ENCODE assay signal across 15 cellular contexts in genomic region chr10:94183666-94184264, GRCh38.
DNase-seq lines count a peak whose midpoint lies in the region; ATAC-seq and TF ChIP-seq lines count a peak whose summit lies in the region.
"Had no signal": no experiment of that assay in that cellular context is flagged by ENCODE, and none has a peak within 500 bp of the region (broad histone marks: within the 10 kb centered on the region; RNA-seq: fewer than 3 reads in every experiment).

No MANE protein-coding gene starts in this region.

- H3K9me3 ChIP-seq in IMR-90 (ENCODE audit: control insufficient read depth, insufficient read depth, low read length) (no peaks in the 10 kb centered on the region), HAP-1 (no peaks in the 10 kb centered on the region)
- H3K9me3 ChIP-seq: ascending aorta had no signal

- H2BK20ac ChIP-seq in IMR-90 (ENCODE audit: low read depth, low read length): peak overlapping the region; percentile 93

- H3K9me1 ChIP-seq in IMR-90 (ENCODE audit: insufficient read depth, low read length): peaks cover 7% of the 10 kb centered on the region

- H3K4me3 ChIP-seq in IMR-90 (ENCODE audit: insufficient read depth, low read depth, low read length) (no peak overlapping the region), choroid plexus epithelial cell (ENCODE audit: low read depth, low read length) (no peak overlapping the region), HAP-1 (no peak overlapping the region)
- H3K4me3 ChIP-seq: ascending aorta had no signal

- CTCF ChIA-PET in IMR-90 (lab: Yijun Ruan, JAX): interaction anchor here (0.9 to 1.4 kb wide), 2 partner anchors 11 to 107 kb away, joined by 3 to 4 read pairs; no protein-coding TSS in a partner anchor

- H3K36me3 ChIP-seq in IMR-90 (ENCODE audit: control insufficient read depth, insufficient read depth, low read length): no peaks in the 10 kb centered on the region
- no peaks in the 10 kb centered on the region for H3K36me3 ChIP-seq in HAP-1 (replicated peaks)
- H3K36me3 ChIP-seq: ascending aorta had no signal

- POLR2A ChIA-PET in IMR-90 (lab: Charles Lee; ENCODE audit: unreplicated experiment): interaction anchor here (0.9 kb wide), 1 partner anchor 19 kb away, joined by 3 read pairs; no protein-coding TSS in a partner anchor

- no TSS peak for BruUV-seq in IMR-90 (replicated peaks; lab: Mats Ljungman, UMichigan)

- peak overlapping the region; percentile 48 to 91 for H4K8ac ChIP-seq in IMR-90 (ENCODE audit: low read depth in 2 of 2, low read length in 2 of 2)

- no peak overlapping the region for H2AFZ ChIP-seq in IMR-90 (replicated peaks; ENCODE audit: low read length, poor library complexity)

- H3K27ac ChIP-seq in IMR-90 (ENCODE audit: insufficient read depth, low read length): peak overlapping the region; percentile 91; the same call in 1 of the 2 replicates
- H3K27ac ChIP-seq: ascending aorta had no signal

- DNase-seq in activated CD4-positive, alpha-beta T cell treated with anti-CD3 and anti-CD28 coated beads for 48 hours: peak; percentile 35
- no peak for DNase-seq in activated CD4-positive, alpha-beta T cell treated with anti-CD3 and anti-CD28 coated beads for 1 hour
- DNase-seq in IMR-90: peak; percentile 100
- peak; percentile 99 for DNase-seq in choroid plexus epithelial cell (ENCODE audit: low read depth)
- peak; percentile 0 to 1 for DNase-seq in stimulated activated CD4-positive, alpha-beta T cell treated with anti-CD3 and anti-CD28 coated beads, Interleukin-2, amount 100 ng/mL, for 48 hours
- DNase-seq in HAP-1 (ENCODE audit: low spot score in 2 of 2): no peak
- DNase-seq in KBM-7: no peak
- DNase-seq: activated CD4-positive, alpha-beta T cell treated with anti-CD3 and anti-CD28 coated beads, Interleukin-2, amount 10 ng/mL, durations not matched to agents 24 days and 14 days; glutamatergic neuron; mesendoderm; NCI-H1436; trophoblast cell had no signal

- peak overlapping the region; percentile 95 for H2BK5ac ChIP-seq in IMR-90 (ENCODE audit: low read depth, low read length, poor library complexity, severe bottlenecking)

- 0 out of 2 replicates have a peak, but pooled peaks have one; percentile 12 for TF ChIP-seq RAD21 in IMR-90 (IDR thresholded peaks at IDR 0.05; ENCODE audit: low read length)

- H4K91ac ChIP-seq in IMR-90 (ENCODE audit: insufficient read depth, low read depth, low read length): peak overlapping the region; percentile 73; the same call in 1 of the 2 replicates

- 42% methylated on average over 2 of the region's 7 CpGs; no CpG with 5 or more reads in 1 of the 2 experiments for WGBS in IMR-90 (ENCODE audit: extremely low coverage in 2 of 2, insufficient read length in 1 of 2), 2 experiments

- peak overlapping the region; percentile 91; the same call in 1 of the 2 replicates for H3K14ac ChIP-seq in IMR-90 (replicated peaks; ENCODE audit: low read depth, low read length)

- intact Hi-C loops in IMR-90 (cut with micrococcal nuclease): loop anchor here (1.0 to 2.0 kb wide), 2 partner anchors 10 to 61 kb away; no protein-coding TSS in a partner anchor

- H2AK5ac ChIP-seq in IMR-90 (ENCODE audit: low read depth, low read length): no peak overlapping the region

- H3K56ac ChIP-seq in IMR-90 (ENCODE audit: extremely low read depth, insufficient read depth, low read length): no peak overlapping the region

- no peaks in the 10 kb centered on the region for H3K79me1 ChIP-seq in IMR-90 (ENCODE audit: low read depth in 1 of 2, low read length in 2 of 2)

- H3K4ac ChIP-seq in IMR-90 (ENCODE audit: low read depth, low read length): peak overlapping the region; percentile 90

- H3K4me1 ChIP-seq in IMR-90 (ENCODE audit: control insufficient read depth, insufficient read depth, low read length) (peaks cover 13% of the 10 kb centered on the region), HAP-1 (no peaks in the 10 kb centered on the region)
- H3K4me1 ChIP-seq: ascending aorta had no signal

- peak overlapping the region; percentile 58; the same call in 1 of the 2 replicates for H3K4me2 ChIP-seq in IMR-90 (ENCODE audit: low read depth, low read length)

- TF ChIP-seq POLR2A in IMR-90 (IDR thresholded peaks at IDR 0.05; ENCODE audit: low read depth, low read length): no peak

- no peak overlapping the region; the same call in 1 of the 2 replicates for H4K5ac ChIP-seq in IMR-90 (ENCODE audit: low read depth, low read length)

- H3K18ac ChIP-seq in IMR-90 (ENCODE audit: low read depth, low read length): peak overlapping the region; percentile 94

- H3K23ac ChIP-seq in IMR-90 (ENCODE audit: low read depth, low read length): no peak overlapping the region

- H2BK120ac ChIP-seq in IMR-90 (ENCODE audit: low read depth, low read length): peak overlapping the region; percentile 97

- H2BK15ac ChIP-seq in IMR-90 (ENCODE audit: low read depth, low read length): peak overlapping the region; percentile 69; the same call in 2 of the 3 replicates

- in situ Hi-C loops in IMR-90 (cut with MboI; ENCODE audit: low sequenced_read_pairs): no loop called here
- in situ Hi-C loops in HAP-1 (cut with MboI; ENCODE audit: low sequenced_read_pairs): no loop called here
- in situ Hi-C loops in KBM-7 (cut with MboI; ENCODE audit: low pct_unique_long_range_greater_than_20kb, low sequenced_read_pairs): no loop called here

- H4K20me1 ChIP-seq in IMR-90 (ENCODE audit: insufficient read depth, low read length): no peaks in the 10 kb centered on the region; the same call in 1 of the 2 replicates

- H3K27me3 ChIP-seq in IMR-90 (ENCODE audit: control insufficient read depth, insufficient read depth, low read length) (no peaks in the 10 kb centered on the region), HAP-1 (ENCODE audit: low read depth) (no peaks in the 10 kb centered on the region)
- H3K27me3 ChIP-seq: ascending aorta had no signal

- H3K9ac ChIP-seq in IMR-90 (ENCODE audit: low read depth, low read length): no peak overlapping the region

- TF ChIP-seq CTCF in IMR-90 (conservative IDR thresholded peaks at IDR 0.05; ENCODE audit: low read depth, low read length): no peak
- TF ChIP-seq CTCF in choroid plexus epithelial cell (conservative IDR thresholded peaks at IDR 0.05; ENCODE audit: low read depth, low read length): no peak

- dilution Hi-C loops in IMR-90 (cut with HindIII; ENCODE audit: low sequenced_read_pairs, unreplicated experiment): no loop called here

- no peak overlapping the region for H2AK9ac ChIP-seq in IMR-90 (replicated peaks; ENCODE audit: low read depth, low read length, poor library complexity)

- ATAC-seq in IMR-90 (ENCODE audit: low read depth) (peak; percentile 98), HG03135 (IDR thresholded peaks at IDR 0.05; ENCODE audit: unreplicated experiment) (no peak)
- ATAC-seq: Panc1 had no signal

TF ChIP-seq in IMR-90, 13 proteins besides CTCF, POLR2A, EP300 and RAD21:
- TF ChIP-seq BHLHE40 (IDR thresholded peaks at IDR 0.05; ENCODE audit: low read depth, low read length) (peak; percentile 31; the same call in 1 of the 2 replicates), RFX5 (IDR thresholded peaks at IDR 0.05; ENCODE audit: low read depth, low read length) (no peak), CEBPB (IDR thresholded peaks at IDR 0.05; ENCODE audit: low read depth, low read length) (peak; percentile 62; the same call in 1 of the 2 replicates), USF2 (IDR thresholded peaks at IDR 0.05; ENCODE audit: low read depth, low read length) (peak; percentile 63), RCOR1 (IDR thresholded peaks at IDR 0.05; ENCODE audit: insufficient replicate concordance, low read length) (peak; percentile 25), SMC3 (IDR thresholded peaks at IDR 0.05; ENCODE audit: low read depth, low read length) (no peak), FOS (IDR thresholded peaks at IDR 0.05; ENCODE audit: low read depth, low read length) (peak; percentile 76), MAFK (IDR thresholded peaks at IDR 0.05; ENCODE audit: low read depth, low read length) (peak; percentile 59), MAZ (IDR thresholded peaks at IDR 0.05; ENCODE audit: borderline replicate concordance, low read depth, low read length) (peak; percentile 55; the same call in 1 of the 2 replicates), NFE2L2 (IDR thresholded peaks at IDR 0.05; ENCODE audit: low read depth, low read length) (no peak)

Comparison
In these comparisons a context has a peak if more than half of its experiments do, and no peak if none do; other contexts are left out.
1. DNase-seq: peak in activated CD4-positive, alpha-beta T cell treated with anti-CD3 and anti-CD28 coated beads for 48 hours (single experiment), IMR-90 (single experiment), choroid plexus epithelial cell (single experiment) and stimulated activated CD4-positive, alpha-beta T cell treated with anti-CD3 and anti-CD28 coated beads, Interleukin-2, amount 100 ng/mL, for 48 hours (2 of 2); none in activated CD4-positive, alpha-beta T cell treated with anti-CD3 and anti-CD28 coated beads for 1 hour (single experiment), HAP-1 (0 of 2) and KBM-7 (single experiment).